ENCODE assay signal across 21 cellular contexts in the genomic region with DNA sequence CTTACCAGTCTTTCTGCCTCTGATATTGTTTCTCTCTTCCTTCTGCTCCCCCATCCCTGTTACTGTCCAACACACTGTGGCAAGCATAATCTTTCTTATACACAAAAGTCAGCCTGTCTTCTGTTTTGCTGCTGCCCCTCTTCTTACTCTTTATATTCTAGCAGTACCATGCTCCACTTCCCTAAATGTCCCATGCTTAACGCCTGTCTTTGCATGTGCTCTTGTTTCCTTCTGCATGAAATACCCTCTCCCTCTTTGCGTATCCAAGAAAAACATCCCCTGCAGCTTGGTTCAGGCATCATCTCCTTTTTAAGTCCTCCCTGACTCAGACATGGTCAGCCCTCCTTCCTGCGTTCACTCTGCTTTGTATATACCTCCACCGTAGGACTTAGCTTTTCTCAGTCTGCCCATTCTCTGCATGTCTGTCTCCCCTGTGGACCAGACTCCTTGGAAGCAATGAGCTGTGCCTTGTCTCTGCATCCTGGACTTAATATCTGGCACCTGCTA.
"Had no signal": no experiment of that assay in that cellular context is flagged by ENCODE, and none has a peak within 500 bp of the region (broad histone marks: within the 10 kb centered on the region; RNA-seq: fewer than 3 reads in every experiment).

No MANE protein-coding gene starts in this region.

- H3K27me3 ChIP-seq: dorsolateral prefrontal cortex, tibial artery had no signal

- H3K4me1 ChIP-seq: tibial artery had no signal

- ATAC-seq: activated CD8-positive, alpha-beta memory T cell treated with anti-CD3 and anti-CD28 coated beads, Interleukin-2, amount 10 ng/mL, durations not matched to agents 7 days and 5 days; natural killer cell treated with Interleukin-12 subunit alpha and Interleukin-12 subunit beta and Interleukin-15 and Interleukin-18, amount 100 ng/mL, for 72 hours had no signal

- H3K4me3 Mint-ChIP-seq: activated CD4-positive, alpha-beta memory T cell treated with anti-CD3 and anti-CD28 coated beads, Interleukin-2, amount 10 ng/mL, durations not matched to agents 7 days and 5 days; activated CD8-positive, alpha-beta memory T cell treated with anti-CD3 and anti-CD28 coated beads, Interleukin-2, amount 10 ng/mL, durations not matched to agents 7 days and 5 days; activated naive CD8-positive, alpha-beta T cell treated with anti-CD3 and anti-CD28 coated beads, Interleukin-2, amount 10 ng/mL, durations not matched to agents 7 days and 5 days; mesothelial cell of epicardium; natural killer cell treated with Interleukin-12 subunit alpha and Interleukin-12 subunit beta and Interleukin-15 and Interleukin-18, amount 100 ng/mL, for 72 hours; T-helper 2 cell treated with Interferon-gamma antibody and Interleukin-4, amounts not matched to agents 5 μg/mL and 100 μg/mL, for 36 hours had no signal

- H3K27ac ChIP-seq: dorsolateral prefrontal cortex, epithelial cell of prostate, tibial artery had no signal

- H3K27me3 Mint-ChIP-seq: activated CD4-positive, alpha-beta memory T cell treated with anti-CD3 and anti-CD28 coated beads, Interleukin-2, amount 10 ng/mL, durations not matched to agents 7 days and 5 days; activated CD8-positive, alpha-beta memory T cell treated with anti-CD3 and anti-CD28 coated beads, Interleukin-2, amount 10 ng/mL, durations not matched to agents 7 days and 5 days; activated naive CD8-positive, alpha-beta T cell treated with anti-CD3 and anti-CD28 coated beads, Interleukin-2, amount 10 ng/mL, durations not matched to agents 7 days and 5 days; natural killer cell treated with Interleukin-12 subunit alpha and Interleukin-12 subunit beta and Interleukin-15 and Interleukin-18, amount 100 ng/mL, for 72 hours had no signal

- H3K9me3 Mint-ChIP-seq: activated CD4-positive, alpha-beta memory T cell treated with anti-CD3 and anti-CD28 coated beads, Interleukin-2, amount 10 ng/mL, durations not matched to agents 7 days and 5 days; activated naive CD8-positive, alpha-beta T cell treated with anti-CD3 and anti-CD28 coated beads, Interleukin-2, amount 10 ng/mL, durations not matched to agents 7 days and 5 days; activated T-helper 2 cell treated with anti-CD3 and anti-CD28 coated beads, Interferon-gamma antibody, Interleukin-2, Interleukin-4, amounts not matched to agents 10 μg/mL and 5 μg/mL and 100 μg/mL, durations not matched to agents 14 hours and 24 hours and 36 hours; mesothelial cell of epicardium; natural killer cell treated with Interleukin-12 subunit alpha and Interleukin-12 subunit beta and Interleukin-15 and Interleukin-18, amount 100 ng/mL, for 72 hours; T-helper 2 cell treated with Interferon-gamma antibody and Interleukin-4, amounts not matched to agents 5 μg/mL and 100 μg/mL, for 36 hours had no signal

- H3K27ac Mint-ChIP-seq: activated CD4-positive, alpha-beta memory T cell treated with anti-CD3 and anti-CD28 coated beads, Interleukin-2, amount 10 ng/mL, durations not matched to agents 7 days and 5 days; activated CD8-positive, alpha-beta memory T cell treated with anti-CD3 and anti-CD28 coated beads, Interleukin-2, amount 10 ng/mL, durations not matched to agents 7 days and 5 days; activated naive CD8-positive, alpha-beta T cell treated with anti-CD3 and anti-CD28 coated beads, Interleukin-2, amount 10 ng/mL, durations not matched to agents 7 days and 5 days; activated T-helper 2 cell treated with anti-CD3 and anti-CD28 coated beads, Interferon-gamma antibody, Interleukin-2, Interleukin-4, amounts not matched to agents 10 μg/mL and 5 μg/mL and 100 μg/mL, durations not matched to agents 14 hours and 24 hours and 36 hours; mesothelial cell of epicardium; natural killer cell treated with Interleukin-12 subunit alpha and Interleukin-12 subunit beta and Interleukin-15 and Interleukin-18, amount 100 ng/mL, for 72 hours; T-helper 2 cell treated with Interferon-gamma antibody and Interleukin-4, amounts not matched to agents 5 μg/mL and 100 μg/mL, for 36 hours had no signal

- H3K4me3 ChIP-seq: dorsolateral prefrontal cortex, lung, tibial artery had no signal

- H3K4me1 Mint-ChIP-seq: activated CD4-positive, alpha-beta memory T cell treated with anti-CD3 and anti-CD28 coated beads, Interleukin-2, amount 10 ng/mL, durations not matched to agents 7 days and 5 days; activated CD8-positive, alpha-beta memory T cell treated with anti-CD3 and anti-CD28 coated beads, Interleukin-2, amount 10 ng/mL, durations not matched to agents 7 days and 5 days; activated naive CD8-positive, alpha-beta T cell treated with anti-CD3 and anti-CD28 coated beads, Interleukin-2, amount 10 ng/mL, durations not matched to agents 7 days and 5 days had no signal

- DNase-seq: activated CD4-positive, alpha-beta memory T cell treated with anti-CD3 and anti-CD28 coated beads, Interleukin-2, amount 10 ng/mL, durations not matched to agents 7 days and 5 days; activated CD4-positive, alpha-beta T cell treated with anti-CD3 and anti-CD28 coated beads for 48 hours; activated CD4-positive, CD25-positive, alpha-beta regulatory T cell; activated CD8-positive, alpha-beta memory T cell treated with anti-CD3 and anti-CD28 coated beads, Interleukin-2, amount 10 ng/mL, durations not matched to agents 7 days and 5 days; activated naive CD4-positive, alpha-beta T cell treated with Interleukin-2 at 50 U/mL for 16 hours; activated naive CD8-positive, alpha-beta T cell treated with anti-CD3 and anti-CD28 coated beads, Interleukin-2, amount 10 ng/mL, durations not matched to agents 7 days and 5 days; activated T-cell treated with anti-CD3 and anti-CD28 coated beads, Interleukin-2, amount 50 U/mL, for 1 hour; amygdala; dorsolateral prefrontal cortex; foreskin fibroblast; hypothalamus; nucleus accumbens; stimulated activated naive CD4-positive, alpha-beta T cell treated with Interleukin-2 at 50 U/mL for 16 hours; substantia nigra; tibial artery had no signal
